In genomic region chr1:95509989-95510388, GRCh38 we compare ENCODE assay signal across 17 cellular contexts.
"Had no signal": no experiment of that assay in that cellular context is flagged by ENCODE, and none has a peak within 500 bp of the region (broad histone marks: within the 10 kb centered on the region; RNA-seq: fewer than 3 reads in every experiment).

No MANE protein-coding gene starts in this region.

- H3K9me3 Mint-ChIP-seq: activated B cell treated with CpG ODN at 0.5 μM for 24 hours had no signal

- ATAC-seq: activated T-helper 17 cell treated with anti-CD3 and anti-CD28 coated beads, Interleukin-2, amount 50 U/mL, for 72 hours; heart left ventricle; naive thymus-derived CD8-positive, alpha-beta T cell had no signal

- H3K4me1 Mint-ChIP-seq: activated B cell treated with CpG ODN at 0.5 μM for 24 hours; activated naive CD8-positive, alpha-beta T cell treated with anti-CD3 and anti-CD28 coated beads, Interleukin-2, amount 10 ng/mL, durations not matched to agents 7 days and 5 days; activated T-helper 17 cell treated with anti-CD3 and anti-CD28 coated beads, Interleukin-2, amount 50 U/mL, for 72 hours; naive thymus-derived CD8-positive, alpha-beta T cell had no signal

- H3K9me3 ChIP-seq: suprapubic skin, vagina had no signal

- H3K27me3 Mint-ChIP-seq: activated B cell treated with CpG ODN at 0.5 μM for 24 hours; activated CD4-positive, alpha-beta memory T cell treated with anti-CD3 and anti-CD28 coated beads for 36 hours; activated naive CD8-positive, alpha-beta T cell treated with anti-CD3 and anti-CD28 coated beads, Interleukin-2, amount 10 ng/mL, durations not matched to agents 7 days and 5 days; activated T-helper 17 cell treated with anti-CD3 and anti-CD28 coated beads, Interleukin-2, amount 50 U/mL, for 72 hours; naive thymus-derived CD8-positive, alpha-beta T cell; stimulated activated naive CD8-positive, alpha-beta T cell treated with anti-CD3 and anti-CD28 coated beads, Interleukin-15, Interleukin-2, amounts not matched to agents 100 ng/mL and 50 ng/mL, for 24 hours had no signal

- H3K27ac Mint-ChIP-seq: activated B cell treated with CpG ODN at 0.5 μM for 24 hours; activated CD4-positive, alpha-beta memory T cell treated with anti-CD3 and anti-CD28 coated beads for 36 hours; activated naive CD8-positive, alpha-beta T cell treated with anti-CD3 and anti-CD28 coated beads, Interleukin-2, amount 10 ng/mL, durations not matched to agents 7 days and 5 days; activated T-helper 17 cell treated with anti-CD3 and anti-CD28 coated beads, Interleukin-2, amount 50 U/mL, for 72 hours; naive thymus-derived CD8-positive, alpha-beta T cell; stimulated activated naive CD8-positive, alpha-beta T cell treated with anti-CD3 and anti-CD28 coated beads, Interleukin-15, Interleukin-2, amounts not matched to agents 100 ng/mL and 50 ng/mL, for 24 hours had no signal

- H3K36me3 Mint-ChIP-seq: activated CD4-positive, alpha-beta memory T cell treated with anti-CD3 and anti-CD28 coated beads for 36 hours; activated naive CD8-positive, alpha-beta T cell treated with anti-CD3 and anti-CD28 coated beads, Interleukin-2, amount 10 ng/mL, durations not matched to agents 7 days and 5 days; naive thymus-derived CD8-positive, alpha-beta T cell had no signal

- H3K27me3 ChIP-seq: suprapubic skin, vagina had no signal

- H3K4me3 Mint-ChIP-seq: activated B cell treated with CpG ODN at 0.5 μM for 24 hours; activated CD4-positive, alpha-beta memory T cell treated with anti-CD3 and anti-CD28 coated beads for 36 hours; activated naive CD8-positive, alpha-beta T cell treated with anti-CD3 and anti-CD28 coated beads, Interleukin-2, amount 10 ng/mL, durations not matched to agents 7 days and 5 days; activated T-helper 17 cell treated with anti-CD3 and anti-CD28 coated beads, Interleukin-2, amount 50 U/mL, for 72 hours; naive thymus-derived CD8-positive, alpha-beta T cell; stimulated activated naive CD8-positive, alpha-beta T cell treated with anti-CD3 and anti-CD28 coated beads, Interleukin-15, Interleukin-2, amounts not matched to agents 100 ng/mL and 50 ng/mL, for 24 hours had no signal

- H3K4me1 ChIP-seq: heart left ventricle, vagina had no signal

- DNase-seq: activated B cell treated with CpG ODN at 0.5 μM for 24 hours; activated CD4-positive, alpha-beta memory T cell treated with anti-CD3 and anti-CD28 coated beads for 36 hours; activated CD4-positive, alpha-beta T cell treated with anti-CD3 and anti-CD28 coated beads for 4 hours; activated naive CD4-positive, alpha-beta T cell treated with Interleukin-2 at 50 U/mL for 16 hours; activated naive CD8-positive, alpha-beta T cell treated with anti-CD3 and anti-CD28 coated beads, Interleukin-2, amount 10 ng/mL, durations not matched to agents 7 days and 5 days; heart left ventricle; mesenchymal stem cell; naive thymus-derived CD8-positive, alpha-beta T cell; stimulated activated CD4-positive, alpha-beta T cell treated with anti-CD3 and anti-CD28 coated beads, Interleukin-2, amount 100 ng/mL, for 24 hours; trophoblast cell had no signal

- H3K27ac ChIP-seq: epithelial cell of prostate, heart left ventricle, suprapubic skin, vagina had no signal

- FAIRE-seq: colon, frontal cortex had no signal
